In genomic region chr12:108854453-108855283, GRCh38 we compare ENCODE assay signal across 1 cellular context.
TF ChIP-seq lines count a peak whose summit lies in the region.

No MANE protein-coding gene starts in this region.

TF ChIP-seq in K562, 482 proteins besides CTCF, POLR2A, EP300 and RAD21 (continued from another document):
- TF ChIP-seq, protein P1, sequence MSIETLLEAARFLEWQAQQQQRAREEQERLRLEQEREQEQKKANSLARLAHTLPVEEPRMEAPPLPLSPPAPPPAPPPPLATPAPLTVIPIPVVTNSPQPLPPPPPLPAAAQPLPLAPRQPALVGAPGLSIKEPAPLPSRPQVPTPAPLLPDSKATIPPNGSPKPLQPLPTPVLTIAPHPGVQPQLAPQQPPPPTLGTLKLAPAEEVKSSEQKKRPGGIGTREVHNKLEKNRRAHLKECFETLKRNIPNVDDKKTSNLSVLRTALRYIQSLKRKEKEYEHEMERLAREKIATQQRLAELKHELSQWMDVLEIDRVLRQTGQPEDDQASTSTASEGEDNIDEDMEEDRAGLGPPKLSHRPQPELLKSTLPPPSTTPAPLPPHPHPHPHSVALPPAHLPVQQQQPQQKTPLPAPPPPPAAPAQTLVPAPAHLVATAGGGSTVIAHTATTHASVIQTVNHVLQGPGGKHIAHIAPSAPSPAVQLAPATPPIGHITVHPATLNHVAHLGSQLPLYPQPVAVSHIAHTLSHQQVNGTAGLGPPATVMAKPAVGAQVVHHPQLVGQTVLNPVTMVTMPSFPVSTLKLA (conservative IDR thresholded peaks at IDR 0.05), result peak in 1 of 2 experiments; percentile 33; a peak in 1 of 4 replicates
- peak; percentile 77 for TF ChIP-seq JUND (IDR thresholded peaks at IDR 0.05; ENCODE audit: borderline replicate concordance, low read depth, low read length)
- peak; percentile 65; the same call in 1 of the 3 replicates for TF ChIP-seq JUND (tag; IDR thresholded peaks at IDR 0.05; ENCODE audit: borderline replicate concordance, low read depth, low read length)
- TF ChIP-seq MAFK (IDR thresholded peaks at IDR 0.05; ENCODE audit: low read length), result peak; percentile 54; the same call in 1 of the 2 replicates
- peak; percentile 4; the same call in 1 of the 2 replicates for TF ChIP-seq TCF3 (CRISPR knock-in tag; IDR thresholded peaks at IDR 0.05)
- TF ChIP-seq, protein P2, sequence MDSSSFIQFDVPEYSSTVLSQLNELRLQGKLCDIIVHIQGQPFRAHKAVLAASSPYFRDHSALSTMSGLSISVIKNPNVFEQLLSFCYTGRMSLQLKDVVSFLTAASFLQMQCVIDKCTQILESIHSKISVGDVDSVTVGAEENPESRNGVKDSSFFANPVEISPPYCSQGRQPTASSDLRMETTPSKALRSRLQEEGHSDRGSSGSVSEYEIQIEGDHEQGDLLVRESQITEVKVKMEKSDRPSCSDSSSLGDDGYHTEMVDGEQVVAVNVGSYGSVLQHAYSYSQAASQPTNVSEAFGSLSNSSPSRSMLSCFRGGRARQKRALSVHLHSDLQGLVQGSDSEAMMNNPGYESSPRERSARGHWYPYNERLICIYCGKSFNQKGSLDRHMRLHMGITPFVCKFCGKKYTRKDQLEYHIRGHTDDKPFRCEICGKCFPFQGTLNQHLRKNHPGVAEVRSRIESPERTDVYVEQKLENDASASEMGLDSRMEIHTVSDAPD (CRISPR knock-in tag; IDR thresholded peaks at IDR 0.05), result no peak
- no peak for TF ChIP-seq ZKSCAN3 (CRISPR knock-in tag; IDR thresholded peaks at IDR 0.05)
- no peak for TF ChIP-seq ESRRA (IDR thresholded peaks at IDR 0.05; ENCODE audit: borderline replicate concordance, low read depth)
- TF ChIP-seq, protein P3, sequence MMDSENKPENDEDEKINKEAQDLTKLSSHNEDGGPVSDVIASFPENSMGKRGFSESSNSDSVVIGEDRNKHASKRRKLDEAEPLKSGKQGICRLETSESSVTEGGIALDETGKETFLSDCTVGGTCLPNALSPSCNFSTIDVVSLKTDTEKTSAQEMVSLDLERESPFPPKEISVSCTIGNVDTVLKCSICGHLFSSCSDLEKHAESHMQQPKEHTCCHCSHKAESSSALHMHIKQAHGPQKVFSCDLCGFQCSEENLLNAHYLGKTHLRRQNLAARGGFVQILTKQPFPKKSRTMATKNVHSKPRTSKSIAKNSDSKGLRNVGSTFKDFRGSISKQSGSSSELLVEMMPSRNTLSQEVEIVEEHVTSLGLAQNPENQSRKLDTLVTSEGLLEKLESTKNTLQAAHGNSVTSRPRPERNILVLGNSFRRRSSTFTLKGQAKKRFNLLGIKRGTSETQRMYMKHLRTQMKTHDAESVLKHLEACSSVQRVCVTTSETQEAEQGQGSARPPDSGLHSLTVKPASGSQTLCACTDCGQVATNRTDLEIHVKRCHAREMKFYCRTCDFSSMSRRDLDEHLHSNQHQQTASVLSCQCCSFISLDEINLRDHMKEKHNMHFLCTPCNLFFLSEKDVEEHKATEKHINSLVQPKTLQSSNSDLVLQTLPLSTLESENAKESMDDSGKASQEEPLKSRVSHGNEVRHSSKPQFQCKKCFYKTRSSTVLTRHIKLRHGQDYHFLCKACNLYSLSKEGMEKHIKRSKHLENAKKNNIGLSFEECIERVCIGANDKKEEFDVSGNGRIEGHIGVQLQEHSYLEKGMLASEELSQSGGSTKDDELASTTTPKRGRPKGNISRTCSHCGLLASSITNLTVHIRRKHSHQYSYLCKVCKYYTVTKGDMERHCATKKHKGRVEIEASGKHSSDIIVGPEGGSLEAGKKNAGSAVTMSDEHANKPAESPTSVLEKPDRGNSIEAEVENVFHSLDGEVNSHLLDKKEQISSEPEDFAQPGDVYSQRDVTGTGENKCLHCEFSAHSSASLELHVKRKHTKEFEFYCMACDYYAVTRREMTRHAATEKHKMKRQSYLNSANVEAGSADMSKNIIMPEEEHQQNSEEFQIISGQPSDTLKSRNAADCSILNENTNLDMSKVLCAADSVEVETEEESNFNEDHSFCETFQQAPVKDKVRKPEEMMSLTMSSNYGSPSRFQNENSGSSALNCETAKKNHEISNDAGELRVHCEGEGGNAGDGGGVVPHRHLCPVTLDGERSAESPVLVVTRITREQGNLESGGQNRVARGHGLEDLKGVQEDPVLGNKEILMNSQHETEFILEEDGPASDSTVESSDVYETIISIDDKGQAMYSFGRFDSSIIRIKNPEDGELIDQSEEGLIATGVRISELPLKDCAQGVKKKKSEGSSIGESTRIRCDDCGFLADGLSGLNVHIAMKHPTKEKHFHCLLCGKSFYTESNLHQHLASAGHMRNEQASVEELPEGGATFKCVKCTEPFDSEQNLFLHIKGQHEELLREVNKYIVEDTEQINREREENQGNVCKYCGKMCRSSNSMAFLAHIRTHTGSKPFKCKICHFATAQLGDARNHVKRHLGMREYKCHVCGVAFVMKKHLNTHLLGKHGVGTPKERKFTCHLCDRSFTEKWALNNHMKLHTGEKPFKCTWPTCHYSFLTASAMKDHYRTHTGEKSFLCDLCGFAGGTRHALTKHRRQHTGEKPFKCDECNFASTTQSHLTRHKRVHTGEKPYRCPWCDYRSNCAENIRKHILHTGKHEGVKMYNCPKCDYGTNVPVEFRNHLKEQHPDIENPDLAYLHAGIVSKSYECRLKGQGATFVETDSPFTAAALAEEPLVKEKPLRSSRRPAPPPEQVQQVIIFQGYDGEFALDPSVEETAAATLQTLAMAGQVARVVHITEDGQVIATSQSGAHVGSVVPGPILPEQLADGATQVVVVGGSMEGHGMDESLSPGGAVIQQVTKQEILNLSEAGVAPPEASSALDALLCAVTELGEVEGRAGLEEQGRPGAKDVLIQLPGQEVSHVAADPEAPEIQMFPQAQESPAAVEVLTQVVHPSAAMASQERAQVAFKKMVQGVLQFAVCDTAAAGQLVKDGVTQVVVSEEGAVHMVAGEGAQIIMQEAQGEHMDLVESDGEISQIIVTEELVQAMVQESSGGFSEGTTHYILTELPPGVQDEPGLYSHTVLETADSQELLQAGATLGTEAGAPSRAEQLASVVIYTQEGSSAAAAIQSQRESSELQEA (IDR thresholded peaks at IDR 0.05; ENCODE audit: low read depth), result no peak
- TF ChIP-seq FOXP1 (CRISPR knock-in tag; IDR thresholded peaks at IDR 0.05), result no peak
- TF ChIP-seq MAFG (tag; conservative IDR thresholded peaks at IDR 0.05), result peak; percentile 71
- no peak for TF ChIP-seq HNRNPH1 (optimal IDR thresholded peaks at IDR 0.05; ENCODE audit: low read depth, low read length)
- peak; percentile 53 for TF ChIP-seq ATF7 (IDR thresholded peaks at IDR 0.05)
- TF ChIP-seq NFE2 (IDR thresholded peaks at IDR 0.05; ENCODE audit: low read depth), result peak; percentile 59; the same call in 1 of the 2 replicates
- no peak for TF ChIP-seq ZBTB8A (IDR thresholded peaks at IDR 0.05; ENCODE audit: partially characterized antibody)
- no peak for TF ChIP-seq FOXA1 (IDR thresholded peaks at IDR 0.05; ENCODE audit: borderline replicate concordance)
- TF ChIP-seq ZNF512 (tag; IDR thresholded peaks at IDR 0.05), result no peak
- TF ChIP-seq FOXJ2 (tag; IDR thresholded peaks at IDR 0.05), result no peak
- TF ChIP-seq ARID1B (IDR thresholded peaks at IDR 0.05), result peak; percentile 63; the same call in 1 of the 2 replicates
- TF ChIP-seq ZNF395 (CRISPR knock-in tag; IDR thresholded peaks at IDR 0.05), result no peak
- TF ChIP-seq ZNF583 (CRISPR knock-in tag; IDR thresholded peaks at IDR 0.05), result no peak
- TF ChIP-seq KLF10 (CRISPR knock-in tag; IDR thresholded peaks at IDR 0.05), result no peak
- TF ChIP-seq, protein P4, sequence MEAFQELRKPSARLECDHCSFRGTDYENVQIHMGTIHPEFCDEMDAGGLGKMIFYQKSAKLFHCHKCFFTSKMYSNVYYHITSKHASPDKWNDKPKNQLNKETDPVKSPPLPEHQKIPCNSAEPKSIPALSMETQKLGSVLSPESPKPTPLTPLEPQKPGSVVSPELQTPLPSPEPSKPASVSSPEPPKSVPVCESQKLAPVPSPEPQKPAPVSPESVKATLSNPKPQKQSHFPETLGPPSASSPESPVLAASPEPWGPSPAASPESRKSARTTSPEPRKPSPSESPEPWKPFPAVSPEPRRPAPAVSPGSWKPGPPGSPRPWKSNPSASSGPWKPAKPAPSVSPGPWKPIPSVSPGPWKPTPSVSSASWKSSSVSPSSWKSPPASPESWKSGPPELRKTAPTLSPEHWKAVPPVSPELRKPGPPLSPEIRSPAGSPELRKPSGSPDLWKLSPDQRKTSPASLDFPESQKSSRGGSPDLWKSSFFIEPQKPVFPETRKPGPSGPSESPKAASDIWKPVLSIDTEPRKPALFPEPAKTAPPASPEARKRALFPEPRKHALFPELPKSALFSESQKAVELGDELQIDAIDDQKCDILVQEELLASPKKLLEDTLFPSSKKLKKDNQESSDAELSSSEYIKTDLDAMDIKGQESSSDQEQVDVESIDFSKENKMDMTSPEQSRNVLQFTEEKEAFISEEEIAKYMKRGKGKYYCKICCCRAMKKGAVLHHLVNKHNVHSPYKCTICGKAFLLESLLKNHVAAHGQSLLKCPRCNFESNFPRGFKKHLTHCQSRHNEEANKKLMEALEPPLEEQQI (IDR thresholded peaks at IDR 0.05), result peak; percentile 61; the same call in 1 of the 2 replicates
- TF ChIP-seq ZNF263 (CRISPR knock-in tag; IDR thresholded peaks at IDR 0.05; ENCODE audit: borderline replicate concordance), result no peak
- peak in 1 of 2 experiments; percentile 74; a peak in 3 of 4 replicates for TF ChIP-seq RCOR1 (IDR thresholded peaks at IDR 0.05; ENCODE audit: borderline replicate concordance in 1 of 2, low read depth in 2 of 2, low read length in 2 of 2)
- TF ChIP-seq ATF3 (IDR thresholded peaks at IDR 0.05), result peak; percentile 90
- no peak for TF ChIP-seq ATF3 (CRISPR knock-in tag; conservative IDR thresholded peaks at IDR 0.05)
- TF ChIP-seq PYGO2 (tag; IDR thresholded peaks at IDR 0.05), result no peak
- no peak for TF ChIP-seq ZC3H11A (IDR thresholded peaks at IDR 0.05; ENCODE audit: low read depth, low read length)
- no peak for TF ChIP-seq ZNF699 (CRISPR knock-in tag; IDR thresholded peaks at IDR 0.05; ENCODE audit: insufficient replicate concordance)
